Comparison of ENCODE assay signal across 15 cellular contexts in the genomic region with DNA sequence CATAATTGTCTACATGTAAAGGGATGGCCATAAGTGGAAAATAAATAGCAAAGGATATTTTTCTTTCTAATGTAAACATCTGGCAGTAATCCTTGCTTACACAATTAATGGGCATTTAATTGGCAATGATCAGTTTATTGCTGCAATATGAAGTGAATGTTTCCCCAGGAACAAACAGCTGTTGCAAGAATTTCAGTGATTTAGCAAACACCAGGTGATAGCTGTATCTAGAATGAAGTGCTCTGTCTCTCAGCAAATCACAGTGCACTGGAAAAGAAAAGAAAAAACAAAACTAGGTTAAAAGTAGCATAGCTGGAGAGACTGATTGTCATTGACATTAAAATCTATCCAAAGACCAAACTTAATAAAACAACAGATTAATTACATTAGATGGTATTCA.
"Had no signal": no experiment of that assay in that cellular context is flagged by ENCODE, and none has a peak within 500 bp of the region (broad histone marks: within the 10 kb centered on the region; RNA-seq: fewer than 3 reads in every experiment).

No MANE protein-coding gene starts in this region.

- DNase-seq: activated CD4-positive, alpha-beta T cell treated with anti-CD3 and anti-CD28 coated beads, Interleukin-2, amount 50 U/mL, for 1 hour; activated CD8-positive, alpha-beta memory T cell treated with anti-CD3 and anti-CD28 coated beads for 24 hours; activated gamma-delta T cell treated with Interleukin-2 at 50 U/mL for 16 hours; amniotic stem cell; hippocampal formation; left ventricle myocardium inferior; mucosa of descending colon; naive thymus-derived CD4-positive, alpha-beta T cell; retina; stimulated activated CD4-positive, alpha-beta T cell treated with anti-CD3 and anti-CD28 coated beads, Interleukin-2, amount 100 ng/mL, for 48 hours; tibial artery had no signal

- H3K27me3 ChIP-seq: esophagus muscularis mucosa, neutrophil, tibial artery had no signal

- H3K4me1 Mint-ChIP-seq: naive thymus-derived CD4-positive, alpha-beta T cell; stimulated activated memory B cell treated with anti-CD40 and anti-IgM and Interleukin-4, amounts not matched to agents 10 μg/mL and 1 μg/mL and 100 μg/mL, for 72 hours had no signal

- H3K4me3 Mint-ChIP-seq: activated naive CD8-positive, alpha-beta T cell; naive thymus-derived CD4-positive, alpha-beta T cell; stimulated activated memory B cell treated with anti-CD40 and anti-IgM and Interleukin-4, amounts not matched to agents 10 μg/mL and 1 μg/mL and 100 μg/mL, for 72 hours had no signal

- H3K4me3 ChIP-seq: esophagus muscularis mucosa, left ventricle myocardium inferior, mucosa of descending colon, tibial artery had no signal

- H3K4me1 ChIP-seq: esophagus muscularis mucosa, left ventricle myocardium inferior, tibial artery had no signal

- H3K36me3 ChIP-seq: esophagus muscularis mucosa, left ventricle myocardium inferior, neutrophil, tibial artery had no signal

- H3K27me3 Mint-ChIP-seq: activated naive CD8-positive, alpha-beta T cell; naive thymus-derived CD4-positive, alpha-beta T cell; stimulated activated memory B cell treated with anti-CD40 and anti-IgM and Interleukin-4, amounts not matched to agents 10 μg/mL and 1 μg/mL and 100 μg/mL, for 72 hours had no signal

- H3K27ac ChIP-seq: esophagus muscularis mucosa, left ventricle myocardium inferior, neutrophil, tibial artery had no signal

- H3K36me3 Mint-ChIP-seq: activated naive CD8-positive, alpha-beta T cell; naive thymus-derived CD4-positive, alpha-beta T cell; stimulated activated memory B cell treated with anti-CD40 and anti-IgM and Interleukin-4, amounts not matched to agents 10 μg/mL and 1 μg/mL and 100 μg/mL, for 72 hours had no signal

- H3K9me3 ChIP-seq: esophagus muscularis mucosa, left ventricle myocardium inferior, mucosa of descending colon, neutrophil, tibial artery had no signal

- H3K27ac Mint-ChIP-seq: activated naive CD8-positive, alpha-beta T cell; naive thymus-derived CD4-positive, alpha-beta T cell; stimulated activated memory B cell treated with anti-CD40 and anti-IgM and Interleukin-4, amounts not matched to agents 10 μg/mL and 1 μg/mL and 100 μg/mL, for 72 hours had no signal
